ENCODE assay signal across 21 cellular contexts in genomic region chr16:25034916-25035315, GRCh38. TPM values are rescaled to one million over a fixed set of nuclear protein-coding genes. Genes with fewer than 3 reads are reported as not detected.
DNase-seq lines count a peak whose midpoint lies in the region; ATAC-seq and TF ChIP-seq lines count a peak whose summit lies in the region.
"Had no signal": no experiment of that assay in that cellular context is flagged by ENCODE, and none has a peak within 500 bp of the region (broad histone marks: within the 10 kb centered on the region; RNA-seq: fewer than 3 reads in every experiment).

No MANE protein-coding gene starts in this region.

- H3K9me3 ChIP-seq in PC-3 (ENCODE audit: low read length), result no peaks in the 10 kb centered on the region

- H3K4me1 ChIP-seq in PC-3 (ENCODE audit: insufficient read depth, low read length), result peaks cover 22% of the 10 kb centered on the region

- BruUV-seq in PC-3 (replicated peaks; lab: Mats Ljungman, UMichigan), result no TSS peak

- no peak for ATAC-seq in PC-3
- no peak for ATAC-seq in GM18511 (IDR thresholded peaks at IDR 0.05; ENCODE audit: unreplicated experiment)
- ATAC-seq in WTC11, result no peak
- no peak for ATAC-seq in GM21619 (IDR thresholded peaks at IDR 0.05; ENCODE audit: unreplicated experiment)
- ATAC-seq: CD8-positive, alpha-beta T cell had no signal

- H3K36me3 Mint-ChIP-seq in WTC11, result no peaks in the 10 kb centered on the region

- TF ChIP-seq CTCF in PC-3 (conservative IDR thresholded peaks at IDR 0.05; ENCODE audit: low read depth, low read length) (no peak), fibroblast of mammary gland (conservative IDR thresholded peaks at IDR 0.05; ENCODE audit: control insufficient read depth, insufficient read depth, low read depth, low read length) (no peak), WTC11 (IDR thresholded peaks at IDR 0.05) (no peak)

- no peak overlapping the region for H3K9ac ChIP-seq in PC-3 (ENCODE audit: low read length)

- H4K20me1 ChIP-seq in PC-3 (ENCODE audit: low read length), result no peaks in the 10 kb centered on the region

- no peak overlapping the region for H3K4me2 ChIP-seq in PC-3 (ENCODE audit: low read length)

- no peak overlapping the region for H2AFZ ChIP-seq in PC-3 (ENCODE audit: low read length)

- no peaks in the 10 kb centered on the region for H3K36me3 ChIP-seq in PC-3 (ENCODE audit: low read depth, low read length)

- H3K4me3 Mint-ChIP-seq in WTC11, result no peak overlapping the region
- H3K4me3 Mint-ChIP-seq: CD8-positive, alpha-beta T cell had no signal

- CTCF ChIA-PET in PC-3 (lab: Charles Lee) (no interaction called here), WTC11 (lab: Charles Lee) (interaction anchor here (0.7 kb wide), 1 partner anchor 9 kb away, joined by 3 read pairs; no protein-coding TSS in a partner anchor)

- no peaks in the 10 kb centered on the region for H3K27me3 ChIP-seq in PC-3 (ENCODE audit: low read length)

- no peak overlapping the region for H3K4me3 ChIP-seq in PC-3 (ENCODE audit: low read length)
- H3K4me3 ChIP-seq in fibroblast of mammary gland (ENCODE audit: control insufficient read depth, low read depth, low read length), result no peak overlapping the region

- H3K27ac Mint-ChIP-seq in WTC11, result no peak overlapping the region
- H3K27ac Mint-ChIP-seq: CD8-positive, alpha-beta T cell had no signal

- H3K4me1 Mint-ChIP-seq in WTC11, result peaks cover 12% of the 10 kb centered on the region

- H3K79me2 ChIP-seq in PC-3 (ENCODE audit: low read length), result peaks cover 10% of the 10 kb centered on the region

- POLR2A ChIA-PET in PC-3 (lab: Charles Lee; ENCODE audit: unreplicated experiment) (no interaction called here), WTC11 (lab: Charles Lee) (no interaction called here)

- DNase-seq in HCEC 1CT (peak; percentile 64), PC-3 (peak; percentile 10), fibroblast of mammary gland (ENCODE audit: low read depth) (peak; percentile 62), WTC11 (ENCODE audit: low spot score) (no peak), pons (ENCODE audit: low spot score) (no peak)
- DNase-seq: AML-193; C1 segment of cervical spinal cord; CD8-positive, alpha-beta T cell; GF-D8; KG1; NCI-H1092 treated with DMSO at 0.1 percent for 48 hours; NCI-H1436 treated with DMSO at 0.1 percent for 48 hours; NCI-H2029; NCI-H345; NCI-H524 treated with DMSO at 0.1 percent for 48 hours; NCI-H82; Right ventricle myocardium superior; SW 1271 had no signal

- H3K9me3 Mint-ChIP-seq in WTC11, result no peaks in the 10 kb centered on the region
- H3K9me3 Mint-ChIP-seq: CD8-positive, alpha-beta T cell had no signal

- no peak overlapping the region for H3K27ac ChIP-seq in PC-3 (ENCODE audit: low read length)
- H3K27ac ChIP-seq: HL-60 had no signal

- H3K9me2 ChIP-seq in PC-3 (replicated peaks; ENCODE audit: low read length), result no peaks in the 10 kb centered on the region

- peaks cover 3% of the 10 kb centered on the region for H3K27me3 Mint-ChIP-seq in WTC11 (ENCODE audit: low read depth)

- intact Hi-C loops in PC-3 (cut with micrococcal nuclease), result loop anchor here (2.0 kb wide), 1 partner anchor 14 kb away; no protein-coding TSS in a partner anchor

- H3F3A ChIP-seq in PC-3 (ENCODE audit: low read length, unreplicated experiment), result no peaks in the 10 kb centered on the region

TF ChIP-seq in WTC11, 78 proteins besides CTCF, POLR2A, EP300 and RAD21:
- TF ChIP-seq MLX (CRISPR knock-in tag; IDR thresholded peaks at IDR 0.05) (no peak), OVOL2 (CRISPR knock-in tag; IDR thresholded peaks at IDR 0.05; ENCODE audit: borderline replicate concordance) (no peak), E2F1 (CRISPR knock-in tag; IDR thresholded peaks at IDR 0.05) (no peak), ELF4 (CRISPR knock-in tag; IDR thresholded peaks at IDR 0.05; ENCODE audit: low read depth) (no peak), ERG (CRISPR knock-in tag; IDR thresholded peaks at IDR 0.05) (no peak), MXD4 (CRISPR knock-in tag; IDR thresholded peaks at IDR 0.05; ENCODE audit: borderline replicate concordance) (no peak), ESRRA (CRISPR knock-in tag; IDR thresholded peaks at IDR 0.05; ENCODE audit: borderline replicate concordance) (no peak), NR2C2 (CRISPR knock-in tag; IDR thresholded peaks at IDR 0.05) (no peak), CREM (CRISPR knock-in tag; IDR thresholded peaks at IDR 0.05) (no peak), HMGA2 (CRISPR knock-in tag; IDR thresholded peaks at IDR 0.05) (no peak), PRDM15 (CRISPR knock-in tag; IDR thresholded peaks at IDR 0.05) (no peak)
- TF ChIP-seq, protein P1, sequence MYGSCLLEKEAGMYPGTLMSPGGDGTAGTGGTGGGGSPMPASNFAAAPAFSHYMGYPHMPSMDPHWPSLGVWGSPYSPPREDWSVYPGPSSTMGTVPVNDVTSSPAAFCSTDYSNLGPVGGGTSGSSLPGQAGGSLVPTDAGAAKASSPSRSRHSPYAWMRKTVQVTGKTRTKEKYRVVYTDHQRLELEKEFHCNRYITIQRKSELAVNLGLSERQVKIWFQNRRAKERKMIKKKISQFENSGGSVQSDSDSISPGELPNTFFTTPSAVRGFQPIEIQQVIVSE (CRISPR knock-in tag; IDR thresholded peaks at IDR 0.05; ENCODE audit: borderline replicate concordance), result no peak
TF ChIP-seq in WTC11: peak in this region for 0.

RNA-seq across cellular contexts. Expression of gene ARHGAP17, which starts 19.7 kb away (rescaled TPM):
- total RNA-seq in PC-3 (2014; rRNA removed), result 12.8 and 15.7 TPM in 2 replicates
- 69.9 to 84.5 TPM (median 78.9 TPM) in 3 replicates for total RNA-seq in WTC11 (2021)

Comparison
In these comparisons a context has a peak if more than half of its experiments do, and no peak if none do; other contexts are left out.
1. DNase-seq: peak in HCEC 1CT (single experiment), PC-3 (single experiment) and fibroblast of mammary gland (single experiment); none in WTC11 (single experiment) and pons (single experiment).